1 cellular context compared by ENCODE assay signal in the genomic region with DNA sequence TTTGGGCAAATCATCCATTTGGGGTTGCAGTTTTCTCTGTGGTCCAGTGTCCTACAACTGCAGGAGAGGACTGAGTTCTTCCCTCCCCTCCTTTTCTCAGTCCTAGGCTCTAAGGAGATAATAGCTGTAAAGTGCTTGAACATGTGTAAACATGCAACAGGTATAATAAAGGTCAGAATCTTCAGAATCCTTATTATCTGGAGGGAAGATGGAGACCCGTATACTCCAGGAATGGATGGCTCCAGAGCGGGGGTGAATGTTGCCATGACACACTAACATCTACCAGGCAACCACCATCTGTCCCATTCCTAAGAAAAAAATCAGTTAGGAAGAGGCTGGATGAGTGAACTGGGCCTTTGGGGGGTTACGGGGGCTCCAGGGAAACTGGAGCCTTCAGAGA.
TF ChIP-seq lines count a peak whose summit lies in the region.

No MANE protein-coding gene starts in this region.

TF ChIP-seq in GM23338, 12 proteins besides CTCF, POLR2A, EP300 and RAD21 (continued from another document):
- TF ChIP-seq, protein P1, sequence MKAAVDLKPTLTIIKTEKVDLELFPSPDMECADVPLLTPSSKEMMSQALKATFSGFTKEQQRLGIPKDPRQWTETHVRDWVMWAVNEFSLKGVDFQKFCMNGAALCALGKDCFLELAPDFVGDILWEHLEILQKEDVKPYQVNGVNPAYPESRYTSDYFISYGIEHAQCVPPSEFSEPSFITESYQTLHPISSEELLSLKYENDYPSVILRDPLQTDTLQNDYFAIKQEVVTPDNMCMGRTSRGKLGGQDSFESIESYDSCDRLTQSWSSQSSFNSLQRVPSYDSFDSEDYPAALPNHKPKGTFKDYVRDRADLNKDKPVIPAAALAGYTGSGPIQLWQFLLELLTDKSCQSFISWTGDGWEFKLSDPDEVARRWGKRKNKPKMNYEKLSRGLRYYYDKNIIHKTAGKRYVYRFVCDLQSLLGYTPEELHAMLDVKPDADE (IDR thresholded peaks at IDR 0.05): no peak
- TF ChIP-seq, protein P2, sequence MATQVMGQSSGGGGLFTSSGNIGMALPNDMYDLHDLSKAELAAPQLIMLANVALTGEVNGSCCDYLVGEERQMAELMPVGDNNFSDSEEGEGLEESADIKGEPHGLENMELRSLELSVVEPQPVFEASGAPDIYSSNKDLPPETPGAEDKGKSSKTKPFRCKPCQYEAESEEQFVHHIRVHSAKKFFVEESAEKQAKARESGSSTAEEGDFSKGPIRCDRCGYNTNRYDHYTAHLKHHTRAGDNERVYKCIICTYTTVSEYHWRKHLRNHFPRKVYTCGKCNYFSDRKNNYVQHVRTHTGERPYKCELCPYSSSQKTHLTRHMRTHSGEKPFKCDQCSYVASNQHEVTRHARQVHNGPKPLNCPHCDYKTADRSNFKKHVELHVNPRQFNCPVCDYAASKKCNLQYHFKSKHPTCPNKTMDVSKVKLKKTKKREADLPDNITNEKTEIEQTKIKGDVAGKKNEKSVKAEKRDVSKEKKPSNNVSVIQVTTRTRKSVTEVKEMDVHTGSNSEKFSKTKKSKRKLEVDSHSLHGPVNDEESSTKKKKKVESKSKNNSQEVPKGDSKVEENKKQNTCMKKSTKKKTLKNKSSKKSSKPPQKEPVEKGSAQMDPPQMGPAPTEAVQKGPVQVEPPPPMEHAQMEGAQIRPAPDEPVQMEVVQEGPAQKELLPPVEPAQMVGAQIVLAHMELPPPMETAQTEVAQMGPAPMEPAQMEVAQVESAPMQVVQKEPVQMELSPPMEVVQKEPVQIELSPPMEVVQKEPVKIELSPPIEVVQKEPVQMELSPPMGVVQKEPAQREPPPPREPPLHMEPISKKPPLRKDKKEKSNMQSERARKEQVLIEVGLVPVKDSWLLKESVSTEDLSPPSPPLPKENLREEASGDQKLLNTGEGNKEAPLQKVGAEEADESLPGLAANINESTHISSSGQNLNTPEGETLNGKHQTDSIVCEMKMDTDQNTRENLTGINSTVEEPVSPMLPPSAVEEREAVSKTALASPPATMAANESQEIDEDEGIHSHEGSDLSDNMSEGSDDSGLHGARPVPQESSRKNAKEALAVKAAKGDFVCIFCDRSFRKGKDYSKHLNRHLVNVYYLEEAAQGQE (IDR thresholded peaks at IDR 0.05; ENCODE audit: unreplicated experiment): no peak
- TF ChIP-seq CREB1 (CRISPR knock-in tag; IDR thresholded peaks at IDR 0.05; ENCODE audit: low read depth) (no peak), ZNF114 (CRISPR knock-in tag; IDR thresholded peaks at IDR 0.05) (no peak), EZH2 (IDR thresholded peaks at IDR 0.05; ENCODE audit: low read depth, unreplicated experiment) (no peak), JUNB (IDR thresholded peaks at IDR 0.05; ENCODE audit: unreplicated experiment) (no peak), ZNF331 (CRISPR knock-in tag; IDR thresholded peaks at IDR 0.05; ENCODE audit: low read depth) (no peak)
TF ChIP-seq in GM23338: peak in this region for 0.
